In genomic region chr1:50829010-50829958, GRCh38 we compare ENCODE assay signal across 19 cellular contexts.
DNase-seq lines count a peak whose midpoint lies in the region; ATAC-seq and TF ChIP-seq lines count a peak whose summit lies in the region.
"Had no signal": no experiment of that assay in that cellular context is flagged by ENCODE, and none has a peak within 500 bp of the region (broad histone marks: within the 10 kb centered on the region; RNA-seq: fewer than 3 reads in every experiment).

No MANE protein-coding gene starts in this region.

- no peak overlapping the region for H2AFZ ChIP-seq in osteoblast (ENCODE audit: low read length)

- peaks cover 31% of the 10 kb centered on the region for H3K79me2 ChIP-seq in osteoblast (ENCODE audit: insufficient read depth, low read length)

- H3K36me3 ChIP-seq in osteoblast (ENCODE audit: insufficient read depth, low read length) = no peaks in the 10 kb centered on the region
- H3K36me3 ChIP-seq: esophagus squamous epithelium, uterus had no signal

- H3K4me1 ChIP-seq in osteoblast (ENCODE audit: insufficient read depth, low read length) = no peaks in the 10 kb centered on the region
- H3K4me1 ChIP-seq: uterus had no signal

- DNase-seq in NCI-H1694 treated with DMSO at 0.1 percent for 48 hours (lab: John Stamatoyannopoulos, UW) = peak; percentile 21
- DNase-seq in NCI-H1694 (lab: John Stamatoyannopoulos, UW) = no peak
- peak; percentile 33 for DNase-seq in NCI-H446 treated with DMSO at 0.1 percent for 48 hours (lab: John Stamatoyannopoulos, UW)
- peak; percentile 32 for DNase-seq in epithelial cell of proximal tubule (ENCODE audit: low read depth)
- peak; percentile 46 for DNase-seq in osteoblast (ENCODE audit: insufficient read length, low spot score, missing footprints)
- no peak for DNase-seq in activated CD4-positive, CD25-positive, alpha-beta regulatory T cell treated with anti-CD3 and anti-CD28 coated beads, Interleukin-2, amount 50 U/mL, for 72 hours
- DNase-seq in NCI-H1092 treated with DMSO at 0.1 percent for 48 hours (lab: John Stamatoyannopoulos, UW) = no peak
- DNase-seq: activated CD4-positive, alpha-beta T cell treated with anti-CD3 and anti-CD28 coated beads for 4 hours; CD4-positive, alpha-beta memory T cell; esophagus squamous epithelium; GF-D8; mesenchymal stem cell; NCI-H510A treated with DMSO at 0.1 percent for 48 hours; stimulated activated naive CD4-positive, alpha-beta T cell treated with Interleukin-2 at 50 U/mL for 16 hours; uterus had no signal

- no peaks in the 10 kb centered on the region for H3K9me3 ChIP-seq in osteoblast (ENCODE audit: low read depth, low read length)
- H3K9me3 ChIP-seq: esophagus squamous epithelium, uterus had no signal

- no peak for ATAC-seq in GM19463 (IDR thresholded peaks at IDR 0.05; ENCODE audit: unreplicated experiment)

- H3K4me3 ChIP-seq in epithelial cell of proximal tubule (ENCODE audit: low read depth, low read length) = no peak overlapping the region
- H3K4me3 ChIP-seq in osteoblast (ENCODE audit: insufficient read depth, low read length) = no peak overlapping the region
- H3K4me3 ChIP-seq: coronary artery, esophagus squamous epithelium, skin epidermis, uterus had no signal

- no peak overlapping the region for H3K4me2 ChIP-seq in osteoblast (ENCODE audit: insufficient read depth, low read length)

- TF ChIP-seq CTCF in epithelial cell of proximal tubule (conservative IDR thresholded peaks at IDR 0.05; ENCODE audit: low read depth, low read length) (no peak), osteoblast (IDR thresholded peaks at IDR 0.05; ENCODE audit: extremely low read depth, low read depth, low read length) (no peak)

- H3K27me3 ChIP-seq in osteoblast (ENCODE audit: insufficient read depth, low read length) = no peaks in the 10 kb centered on the region
- H3K27me3 ChIP-seq: esophagus squamous epithelium, uterus had no signal

- no peaks in the 10 kb centered on the region for H4K20me1 ChIP-seq in osteoblast (ENCODE audit: insufficient read depth, low read length)

- H3K27ac ChIP-seq in osteoblast (ENCODE audit: low read depth, low read length) = no peak overlapping the region
- H3K27ac ChIP-seq: coronary artery, RWPE1, skin epidermis, uterus had no signal

Comparison
In these comparisons a context has a peak if more than half of its experiments do, and no peak if none do; other contexts are left out.
1. DNase-seq: peak in NCI-H1694 treated with DMSO at 0.1 percent for 48 hours (single experiment), NCI-H446 treated with DMSO at 0.1 percent for 48 hours (single experiment), epithelial cell of proximal tubule (single experiment) and osteoblast (single experiment); none in NCI-H1694 (single experiment), activated CD4-positive, CD25-positive, alpha-beta regulatory T cell treated with anti-CD3 and anti-CD28 coated beads, Interleukin-2, amount 50 U/mL, for 72 hours (single experiment) and NCI-H1092 treated with DMSO at 0.1 percent for 48 hours (single experiment).